Comparison of ENCODE assay signal across 9 cellular contexts in genomic region chr11:64850979-64851567, GRCh38. TPM values are rescaled to one million over a fixed set of nuclear protein-coding genes. Genes with fewer than 3 reads are reported as not detected.
DNase-seq lines count a peak whose midpoint lies in the region; ATAC-seq and TF ChIP-seq lines count a peak whose summit lies in the region.
"Had no signal": no experiment of that assay in that cellular context is flagged by ENCODE, and none has a peak within 500 bp of the region (broad histone marks: within the 10 kb centered on the region; RNA-seq: fewer than 3 reads in every experiment).

No MANE protein-coding gene starts in this region.

- ATAC-seq in HG02678 (IDR thresholded peaks at IDR 0.05; ENCODE audit: unreplicated experiment) = peak; percentile 74
- peak; percentile 78 for ATAC-seq in stimulated activated naive CD8-positive, alpha-beta T cell treated with anti-CD3 and anti-CD28 coated beads, Interleukin-15, amount 100 ng/mL, for 72 hours

- DNase-seq in activated naive CD4-positive, alpha-beta T cell treated with Interleukin-2 at 50 U/mL for 16 hours = peak; percentile 60
- DNase-seq in activated naive CD4-positive, alpha-beta T cell (lab: John Stamatoyannopoulos, UW) = no peak
- DNase-seq in RPMI7951 (ENCODE audit: low read depth) (peak; percentile 76), epidermal melanocyte (ENCODE audit: insufficient read length, low spot score) (peak; percentile 61), adrenal gland (no peak), HPDE6-E6E7 (ENCODE audit: extremely low spot score) (no peak)
- DNase-seq in stimulated activated naive CD8-positive, alpha-beta T cell treated with anti-CD3 and anti-CD28 coated beads, Interleukin-15, amount 100 ng/mL, for 72 hours = peak; percentile 77 to 84

- H3K4me3 Mint-ChIP-seq in stimulated activated naive CD8-positive, alpha-beta T cell treated with anti-CD3 and anti-CD28 coated beads, Interleukin-15, amount 100 ng/mL, for 72 hours = peak overlapping the region; percentile 86 to 90

- H3K9me3 ChIP-seq in adrenal gland (replicated peaks in 1 of 3) = no peaks in the 10 kb centered on the region
- H3K9me3 ChIP-seq: Caco-2 had no signal

- H3K4me3 ChIP-seq in adrenal gland = no peak overlapping the region

- peaks cover 92% of the 10 kb centered on the region for H3K4me1 Mint-ChIP-seq in stimulated activated naive CD8-positive, alpha-beta T cell treated with anti-CD3 and anti-CD28 coated beads, Interleukin-15, amount 100 ng/mL, for 72 hours

- no peaks in the 10 kb centered on the region for H3K9me3 Mint-ChIP-seq in stimulated activated naive CD8-positive, alpha-beta T cell treated with anti-CD3 and anti-CD28 coated beads, Interleukin-15, amount 100 ng/mL, for 72 hours

- peaks cover 23 to 26% of the 10 kb centered on the region in 2 donors for H3K4me1 ChIP-seq in adrenal gland (replicated peaks in 1 of 2)

- no peaks in the 10 kb centered on the region for H3K27me3 Mint-ChIP-seq in stimulated activated naive CD8-positive, alpha-beta T cell treated with anti-CD3 and anti-CD28 coated beads, Interleukin-15, amount 100 ng/mL, for 72 hours

- H3K27me3 ChIP-seq in adrenal gland = no peaks in the 10 kb centered on the region

- no peak for TF ChIP-seq CTCF in adrenal gland (IDR thresholded peaks at IDR 0.05)

- peaks cover 0 to 17% of the 10 kb centered on the region in 2 donors for H3K36me3 ChIP-seq in adrenal gland (replicated peaks in 1 of 2)

- no peak for TF ChIP-seq POLR2A in adrenal gland (IDR thresholded peaks at IDR 0.05)

- peak overlapping the region; percentile 83 to 91 for H3K27ac Mint-ChIP-seq in stimulated activated naive CD8-positive, alpha-beta T cell treated with anti-CD3 and anti-CD28 coated beads, Interleukin-15, amount 100 ng/mL, for 72 hours

- H3K27ac ChIP-seq in adrenal gland = peak overlapping the region in 1 of 5 donors; percentile 0

- 61 to 71% (median 64%) methylated on average over 5 to 13 of the region's 13 CpGs for WGBS in adrenal gland, 4 donors

- intact Hi-C loops in adrenal gland (cut with DNase I) = no loop called here

RNA-seq across cellular contexts. Expression of gene CDC42BPG, which starts 6.6 kb away (rescaled TPM):
- total RNA-seq in RPMI7951 (2014; rRNA removed; shearing (Covaris generic)) = 0.20 TPM in 1 of 2 replicates, not detected in the other
- total RNA-seq in adrenal gland = 10 to 100 TPM in 2 of 8 donors, 1 to 10 TPM in 6; 4.9 to 12.9 (median 9.1) TPM
- polyA plus RNA-seq in adrenal gland = 1 to 10 TPM; 3.3 to 7.4 (median 4.9) TPM

RNA-seq across cellular contexts. Expression of gene EHD1, which starts 27.3 kb away (rescaled TPM):
- 82.1 and 92.3 TPM in 2 replicates for total RNA-seq in RPMI7951 (2014; rRNA removed; shearing (Covaris generic))
- total RNA-seq in adrenal gland = 100 to 1,000 TPM in 1 of 8 donors, 10 to 100 TPM in 7; 38.5 to 107 (median 57.1) TPM
- 10 to 100 TPM; 14.3 to 50.4 (median 20.0) TPM for polyA plus RNA-seq in adrenal gland

RNA-seq across cellular contexts. Expression of gene MEN1, which starts 40.7 kb away (rescaled TPM):
- total RNA-seq in RPMI7951 (2014; rRNA removed; shearing (Covaris generic)) = 11.7 and 14.8 TPM in 2 replicates
- total RNA-seq in adrenal gland = 10 to 100 TPM; 19.7 to 50.6 (median 30.3) TPM
- 10 to 100 TPM; 21.4 to 32.8 (median 29.1) TPM for polyA plus RNA-seq in adrenal gland

RNA-seq across cellular contexts. Expression of gene MAP4K2, which starts 48.1 kb away (rescaled TPM):
- 13.9 and 16.1 TPM in 2 replicates for total RNA-seq in RPMI7951 (2014; rRNA removed; shearing (Covaris generic))
- total RNA-seq in adrenal gland = 10 to 100 TPM; 12.9 to 34.8 (median 19.0) TPM
- polyA plus RNA-seq in adrenal gland = 10 to 100 TPM in 2 of 3 donors, 1 to 10 TPM in 1; 6.4 to 57.7 (median 27.7) TPM

Comparison
In these comparisons a context has a peak if more than half of its experiments do, and no peak if none do; other contexts are left out.
1. DNase-seq: peak in activated naive CD4-positive, alpha-beta T cell treated with Interleukin-2 at 50 U/mL for 16 hours (single experiment), RPMI7951 (single experiment), epidermal melanocyte (single experiment) and stimulated activated naive CD8-positive, alpha-beta T cell treated with anti-CD3 and anti-CD28 coated beads, Interleukin-15, amount 100 ng/mL, for 72 hours (2 of 2); none in activated naive CD4-positive, alpha-beta T cell (0 of 4), adrenal gland (0 of 7) and HPDE6-E6E7 (single experiment).